7 cellular contexts compared by ENCODE assay signal in the genomic region with DNA sequence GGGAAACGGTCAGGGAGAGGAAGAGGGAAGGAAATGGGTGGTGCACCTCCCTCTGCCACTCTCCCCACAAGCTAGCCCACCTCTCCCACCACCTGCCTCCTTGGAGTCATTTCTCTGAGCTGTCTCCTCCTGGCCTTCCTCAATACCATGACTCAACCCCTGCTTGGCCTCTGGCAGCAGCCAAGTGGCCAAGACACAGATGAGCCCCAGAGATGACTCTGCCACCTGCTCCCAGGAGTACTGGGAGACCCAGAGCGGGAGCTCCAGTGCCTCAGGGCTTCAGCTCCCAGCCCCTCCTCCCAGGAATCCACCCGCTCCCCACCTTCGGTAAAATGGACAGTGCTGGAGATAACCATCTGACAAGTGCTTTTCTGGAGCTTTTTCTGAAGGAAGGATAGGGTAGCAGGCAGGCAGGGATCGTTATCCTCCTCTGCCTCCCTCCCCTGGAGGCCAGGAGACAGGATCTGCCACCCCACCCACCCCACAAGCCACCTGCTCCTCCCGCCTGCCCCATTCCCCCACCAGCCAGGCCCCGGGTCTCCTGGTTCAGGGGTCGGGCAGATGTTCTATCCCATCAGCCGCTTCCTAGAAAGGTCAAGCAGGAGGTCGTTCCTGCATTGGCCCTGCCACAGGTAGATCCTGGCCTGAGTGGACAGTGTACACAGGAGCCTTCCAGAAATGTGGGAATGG. TPM values are rescaled to one million over a fixed set of nuclear protein-coding genes. Genes with fewer than 3 reads are reported as not detected.
DNase-seq lines count a peak whose midpoint lies in the region; ATAC-seq, FAIRE-seq and TF ChIP-seq lines count a peak whose summit lies in the region.
"Had no signal": no experiment of that assay in that cellular context is flagged by ENCODE, and none has a peak within 500 bp of the region (broad histone marks: within the 10 kb centered on the region; RNA-seq: fewer than 3 reads in every experiment).

No MANE protein-coding gene starts in this region.

- CTCF ChIA-PET in PC-3 (lab: Charles Lee): interaction anchor here (0.9 to 2.5 kb wide), 2 partner anchors 17 to 38 kb away, joined by 4 to 9 read pairs; partner anchors contain the start of gene S100A13

- H3K9me3 ChIP-seq in PC-3 (ENCODE audit: low read length): no peaks in the 10 kb centered on the region
- no peaks in the 10 kb centered on the region for H3K9me3 ChIP-seq in esophagus muscularis mucosa
- H3K9me3 ChIP-seq in stomach: no peaks in the 10 kb centered on the region

- no peaks in the 10 kb centered on the region for H4K20me1 ChIP-seq in PC-3 (ENCODE audit: low read length)

- FAIRE-seq in GM12892 (lab: Jason Lieb, UNC): no peak

- peaks cover 27% of the 10 kb centered on the region for H3F3A ChIP-seq in PC-3 (ENCODE audit: low read length, unreplicated experiment)

- H3K9me2 ChIP-seq in PC-3 (replicated peaks; ENCODE audit: low read length): no peaks in the 10 kb centered on the region

- peak overlapping the region; percentile 95 for H3K4me2 ChIP-seq in PC-3 (ENCODE audit: low read length)

- intact Hi-C loops in PC-3 (cut with micrococcal nuclease) (no loop called here), esophagus muscularis mucosa (cut with DNase I) (loop anchor here (5.0 kb wide), 1 partner anchor 98 kb away; no protein-coding TSS in a partner anchor), stomach (cut with DNase I; ENCODE audit: low total_unique reads) (no loop called here)

- no peak overlapping the region for H2AFZ ChIP-seq in PC-3 (ENCODE audit: low read length)

- ATAC-seq in PC-3: peak; percentile 16
- no peak for ATAC-seq in GM18505 (IDR thresholded peaks at IDR 0.05; ENCODE audit: unreplicated experiment)

- 83% methylated on average over 10 of the region's 10 CpGs for WGBS in esophagus muscularis mucosa
- 58 to 78% (median 74%) methylated on average over 10 of the region's 10 CpGs for WGBS in stomach, 5 donors

- in situ Hi-C loops in ACHN (cut with HindIII; ENCODE audit: low pct_ligation_motif_present, low pct_unique_long_range_greater_than_20kb, low sequenced_read_pairs): no loop called here

- H3K27me3 ChIP-seq in PC-3 (ENCODE audit: low read length): no peaks in the 10 kb centered on the region
- no peaks in the 10 kb centered on the region for H3K27me3 ChIP-seq in esophagus muscularis mucosa
- no peaks in the 10 kb centered on the region for H3K27me3 ChIP-seq in stomach

- TF ChIP-seq EP300 in esophagus muscularis mucosa (IDR thresholded peaks at IDR 0.05) (no peak), stomach (IDR thresholded peaks at IDR 0.05) (no peak)

- peaks cover 84% of the 10 kb centered on the region for H3K79me2 ChIP-seq in PC-3 (ENCODE audit: low read length)

- H3K36me3 ChIP-seq in PC-3 (ENCODE audit: low read depth, low read length) (peaks cover 32% of the 10 kb centered on the region), esophagus muscularis mucosa (peaks cover 6 to 26% (median 24%) of the 10 kb centered on the region in 4 donors), stomach (peaks cover 17 to 26% (median 26%) of the 10 kb centered on the region in 4 donors)

- peak overlapping the region; percentile 97 for H3K9ac ChIP-seq in PC-3 (ENCODE audit: low read length)

- H3K4me3 ChIP-seq in PC-3 (ENCODE audit: low read length): peak overlapping the region; percentile 68
- peak overlapping the region; percentile 12 to 72 (median 66) for H3K4me3 ChIP-seq in esophagus muscularis mucosa
- H3K4me3 ChIP-seq in stomach: peak overlapping the region in 3 of 4 donors; percentile 54 to 76 (median 67)

- BruUV-seq in PC-3 (replicated peaks; lab: Mats Ljungman, UMichigan): no TSS peak

- DNase-seq in PC-3 (peak; percentile 95), esophagus muscularis mucosa (ENCODE audit: extremely low spot score) (no peak), stomach (no peak), ACHN (no peak), GM12892 (ENCODE audit: insufficient read length) (no peak)
- DNase-seq: activated naive CD4-positive, alpha-beta T cell treated with Interleukin-2 at 50 U/mL for 16 hours had no signal

- peaks cover 64% of the 10 kb centered on the region for H3K4me1 ChIP-seq in PC-3 (ENCODE audit: insufficient read depth, low read length)
- H3K4me1 ChIP-seq in esophagus muscularis mucosa: peaks cover 37 to 65% (median 54%) of the 10 kb centered on the region in 4 donors
- H3K4me1 ChIP-seq in stomach: peaks cover 43 to 71% (median 61%) of the 10 kb centered on the region in 4 donors

- TF ChIP-seq POLR2A in esophagus muscularis mucosa (IDR thresholded peaks at IDR 0.05; ENCODE audit: low read depth): no peak
- TF ChIP-seq POLR2A in stomach (IDR thresholded peaks at IDR 0.05): no peak
- no peak for TF ChIP-seq POLR2A in GM18505 (IDR thresholded peaks at IDR 0.05; ENCODE audit: borderline replicate concordance, extremely low read depth, insufficient read depth, insufficient read length)
- TF ChIP-seq POLR2A in GM12892 (IDR thresholded peaks at IDR 0.05; ENCODE audit: low read depth, low read length): no peak

- POLR2A ChIA-PET in PC-3 (lab: Charles Lee; ENCODE audit: unreplicated experiment): interaction anchor here (0.7 to 2.0 kb wide), 4 partner anchors 17 to 75 kb away, joined by 3 to 8 read pairs (median 7); partner anchors contain the start of genes CHTOP and S100A13

- TF ChIP-seq CTCF in PC-3 (conservative IDR thresholded peaks at IDR 0.05; ENCODE audit: low read depth, low read length): no peak
- TF ChIP-seq CTCF in esophagus muscularis mucosa (IDR thresholded peaks at IDR 0.05): no peak
- TF ChIP-seq CTCF in stomach (IDR thresholded peaks at IDR 0.05): no peak

- H3K27ac ChIP-seq in PC-3 (ENCODE audit: low read length) (peak overlapping the region; percentile 100), esophagus muscularis mucosa (replicated peaks in 1 of 4) (peak overlapping the region; percentile 76 to 86 (median 84)), stomach (peak overlapping the region; percentile 3 to 90 (median 88))

RNA-seq across cellular contexts. Expression of gene S100A16, which starts 2.5 kb away (rescaled TPM):
- 1,254 and 1,288 TPM in 2 replicates for total RNA-seq in PC-3 (2014; rRNA removed)
- total RNA-seq in esophagus muscularis mucosa: 10 to 100 TPM; 33.2 to 67.9 (median 48.2) TPM
- total RNA-seq in stomach: 100 to 1,000 TPM in 1 of 5 donors, 10 to 100 TPM in 2, 1 to 10 TPM in 2; 8.9 to 192 (median 47.9) TPM
- 100 to 1,000 TPM; 145 to 361 (median 188) TPM for polyA plus RNA-seq in stomach
- not detected for polyA plus RNA-seq in GM12892 (2012; ENCODE audit: missing spikeins)

RNA-seq across cellular contexts. Expression of gene S100A14, which starts 5.6 kb away (rescaled TPM):
- 462 and 536 TPM in 2 replicates for total RNA-seq in PC-3 (2014; rRNA removed)
- 1 to 10 TPM in 1 of 4 donors, not detected in 3; 1.0 TPM for total RNA-seq in esophagus muscularis mucosa
- total RNA-seq in stomach: 100 to 1,000 TPM in 1 of 5 donors, 10 to 100 TPM in 3, 1 to 10 TPM in 1; 8.8 to 488 (median 29.0) TPM
- 100 to 1,000 TPM in 2 of 3 donors, 10 to 100 TPM in 1; 70.2 to 751 (median 244) TPM for polyA plus RNA-seq in stomach
- 1.5 TPM for polyA plus RNA-seq in GM12892 (2012; ENCODE audit: missing spikeins)

RNA-seq across cellular contexts. Expression of gene S100A13, which starts 16.8 kb away (rescaled TPM):
- 307 and 350 TPM in 2 replicates for total RNA-seq in PC-3 (2014; rRNA removed)
- 10 to 100 TPM; 71.3 to 84.7 (median 83.1) TPM for total RNA-seq in esophagus muscularis mucosa
- 10 to 100 TPM; 18.7 to 54.6 (median 23.5) TPM for total RNA-seq in stomach
- polyA plus RNA-seq in stomach: 100 to 1,000 TPM; 140 to 271 (median 207) TPM
- 23.9 TPM for polyA plus RNA-seq in GM12892 (2012; ENCODE audit: missing spikeins)

RNA-seq across cellular contexts. Expression of gene S100A1, which starts 17.8 kb away (rescaled TPM):
- total RNA-seq in PC-3 (2014; rRNA removed): 0.29 TPM in 1 of 2 replicates, not detected in the other
- 10 to 100 TPM in 2 of 4 donors, 1 to 10 TPM in 2; 4.3 to 17.9 (median 9.2) TPM for total RNA-seq in esophagus muscularis mucosa
- not detected for total RNA-seq in stomach
- polyA plus RNA-seq in stomach: 10 to 100 TPM in 2 of 3 donors, 1 to 10 TPM in 1; 5.7 to 64.8 (median 45.5) TPM
- 0.53 TPM for polyA plus RNA-seq in GM12892 (2012; ENCODE audit: missing spikeins)

RNA-seq across cellular contexts. Expression of gene CHTOP, which starts 23.4 kb away (rescaled TPM):
- total RNA-seq in PC-3 (2014; rRNA removed) (101 and 112 TPM in 2 replicates), esophagus muscularis mucosa (10 to 100 TPM; 34.5 to 43.8 (median 37.6) TPM), stomach (100 to 1,000 TPM in 1 of 5 donors, 10 to 100 TPM in 4; 21.7 to 111 (median 74.3) TPM)
- polyA plus RNA-seq in stomach: 10 to 100 TPM; 41.3 to 53.2 (median 46.0) TPM
- 40.1 TPM for polyA plus RNA-seq in GM12892 (2012; ENCODE audit: missing spikeins)

Comparison
In these comparisons a context has a peak if more than half of its experiments do, and no peak if none do; other contexts are left out.
1. RNA of gene S100A14, which starts 5.6 kb away (total RNA-seq): 462 to 536 TPM in PC-3 and 8.8 to 488 TPM in stomach; 1.0 TPM in esophagus muscularis mucosa; every median in the first group is over 4 times any median in the second.
2. Peak in every context shown above with its lines, with median percentiles within 50 percentile points of each other: H3K27ac ChIP-seq and H3K4me3 ChIP-seq.